In genomic region chr7:141738592-141739013, GRCh38 we compare ENCODE assay signal across 8 cellular contexts. TPM values are rescaled to one million over a fixed set of nuclear protein-coding genes. Genes with fewer than 3 reads are reported as not detected.
DNase-seq lines count a peak whose midpoint lies in the region; ATAC-seq, FAIRE-seq and TF ChIP-seq lines count a peak whose summit lies in the region.

No MANE protein-coding gene starts in this region.

- peaks cover 40% of the 10 kb centered on the region for H3K79me2 ChIP-seq in keratinocyte (ENCODE audit: control insufficient read depth, insufficient read depth, low read length)

- H2AFZ ChIP-seq in keratinocyte (ENCODE audit: control insufficient read depth, low read length), result peak overlapping the region; percentile 96

- dilution Hi-C loops in keratinocyte (cut with MboI; ENCODE audit: extremely low pct_ligation_motif_present, low sequenced_read_pairs), result no loop called here

- no peak for FAIRE-seq in keratinocyte (lab: Jason Lieb, UNC)

- peaks cover 5% of the 10 kb centered on the region for H3K27me3 Mint-ChIP-seq in activated CD4-positive, alpha-beta T cell treated with anti-CD3 and anti-CD28 coated beads, Interleukin-2, amount 10 ng/mL, durations not matched to agents 24 days and 14 days
- H3K27me3 Mint-ChIP-seq in activated T-helper 1 cell treated with anti-CD3 and anti-CD28 coated beads, Interleukin-12 subunit alpha, Interleukin-12 subunit beta, Interleukin-2, Interleukin-4 antibody, amounts not matched to agents 30 ng/mL and 10 ng/mL and 1 ng/mL, durations not matched to agents 14 hours and 24 hours and 36 hours (ENCODE audit: insufficient read depth), result no peaks in the 10 kb centered on the region

- H3K9me1 ChIP-seq in keratinocyte (ENCODE audit: control insufficient read depth, extremely low read depth, insufficient read depth, low read length), result no peaks in the 10 kb centered on the region

- no peak for TF ChIP-seq CTCF in keratinocyte (optimal IDR thresholded peaks at IDR 0.05 in 1 of 3, IDR thresholded peaks at IDR 0.05 in 1 of 3, conservative IDR thresholded peaks at IDR 0.05 in 1 of 3; ENCODE audit: extremely low read depth in 1 of 3, insufficient read depth in 2 of 3, low read length in 3 of 3)
- TF ChIP-seq CTCF in thoracic aorta (IDR thresholded peaks at IDR 0.05), result no peak

- H3K36me3 Mint-ChIP-seq in activated CD4-positive, alpha-beta T cell treated with anti-CD3 and anti-CD28 coated beads, Interleukin-2, amount 10 ng/mL, durations not matched to agents 24 days and 14 days (ENCODE audit: low read depth), result peaks cover 47% of the 10 kb centered on the region
- peaks cover 32% of the 10 kb centered on the region for H3K36me3 Mint-ChIP-seq in activated T-helper 1 cell treated with anti-CD3 and anti-CD28 coated beads, Interleukin-12 subunit alpha, Interleukin-12 subunit beta, Interleukin-2, Interleukin-4 antibody, amounts not matched to agents 30 ng/mL and 10 ng/mL and 1 ng/mL, durations not matched to agents 14 hours and 24 hours and 36 hours (ENCODE audit: low read depth)

- ATAC-seq in thoracic aorta (ENCODE audit: insufficient number of reproducible peaks, low FRiP score, low read depth) (no peak), HG02759 (IDR thresholded peaks at IDR 0.05; ENCODE audit: unreplicated experiment) (no peak), HG02763 (IDR thresholded peaks at IDR 0.05; ENCODE audit: unreplicated experiment) (no peak)

- H3K4me3 ChIP-seq in keratinocyte (ENCODE audit: control insufficient read depth in 2 of 3, extremely low read depth in 1 of 3, insufficient read depth in 2 of 3, low read depth in 1 of 3, low read length in 3 of 3), result peak overlapping the region; percentile 94 to 100 (median 96)
- peak overlapping the region; percentile 74 for H3K4me3 ChIP-seq in thoracic aorta

- H3K36me3 ChIP-seq in keratinocyte (ENCODE audit: control insufficient read depth in 2 of 2, extremely low read depth in 1 of 2, insufficient read depth in 2 of 2, low read length in 2 of 2) (peaks cover 12 to 14% of the 10 kb centered on the region in 2 experiments), thoracic aorta (peaks cover 18% of the 10 kb centered on the region)

- H3K4me1 Mint-ChIP-seq in activated CD4-positive, alpha-beta T cell treated with anti-CD3 and anti-CD28 coated beads, Interleukin-2, amount 10 ng/mL, durations not matched to agents 24 days and 14 days, result peaks cover 29% of the 10 kb centered on the region
- H3K4me1 Mint-ChIP-seq in activated T-helper 1 cell treated with anti-CD3 and anti-CD28 coated beads, Interleukin-12 subunit alpha, Interleukin-12 subunit beta, Interleukin-2, Interleukin-4 antibody, amounts not matched to agents 30 ng/mL and 10 ng/mL and 1 ng/mL, durations not matched to agents 14 hours and 24 hours and 36 hours (ENCODE audit: low read depth), result peaks cover 24% of the 10 kb centered on the region

- H3K27ac Mint-ChIP-seq in activated CD4-positive, alpha-beta T cell treated with anti-CD3 and anti-CD28 coated beads, Interleukin-2, amount 10 ng/mL, durations not matched to agents 24 days and 14 days, result peak overlapping the region; percentile 99
- H3K27ac Mint-ChIP-seq in activated T-helper 1 cell treated with anti-CD3 and anti-CD28 coated beads, Interleukin-12 subunit alpha, Interleukin-12 subunit beta, Interleukin-2, Interleukin-4 antibody, amounts not matched to agents 30 ng/mL and 10 ng/mL and 1 ng/mL, durations not matched to agents 14 hours and 24 hours and 36 hours, result peak overlapping the region; percentile 96

- H3K4me3 Mint-ChIP-seq in activated CD4-positive, alpha-beta T cell treated with anti-CD3 and anti-CD28 coated beads, Interleukin-2, amount 10 ng/mL, durations not matched to agents 24 days and 14 days, result peak overlapping the region; percentile 99
- peak overlapping the region; percentile 94 for H3K4me3 Mint-ChIP-seq in activated T-helper 1 cell treated with anti-CD3 and anti-CD28 coated beads, Interleukin-12 subunit alpha, Interleukin-12 subunit beta, Interleukin-2, Interleukin-4 antibody, amounts not matched to agents 30 ng/mL and 10 ng/mL and 1 ng/mL, durations not matched to agents 14 hours and 24 hours and 36 hours

- no peaks in the 10 kb centered on the region for H3K9me3 ChIP-seq in keratinocyte (ENCODE audit: control insufficient read depth, low read depth, low read length)
- no peaks in the 10 kb centered on the region for H3K9me3 ChIP-seq in thoracic aorta

- H3K4me2 ChIP-seq in keratinocyte (ENCODE audit: control insufficient read depth, extremely low read depth, insufficient read depth, low read depth, low read length), result peak overlapping the region; percentile 93

- peak overlapping the region; percentile 87 for H3K27ac ChIP-seq in keratinocyte (ENCODE audit: control insufficient read depth, insufficient read depth, low read length)
- peak overlapping the region; percentile 64 to 65 for H3K27ac ChIP-seq in thoracic aorta

- H4K20me1 ChIP-seq in keratinocyte (ENCODE audit: control insufficient read depth, extremely low read depth, insufficient read depth, low read length), result no peaks in the 10 kb centered on the region

- H3K27me3 ChIP-seq in keratinocyte (ENCODE audit: control insufficient read depth, extremely low read depth, insufficient read depth, low read length), result no peaks in the 10 kb centered on the region
- H3K27me3 ChIP-seq in thoracic aorta (replicated peaks; ENCODE audit: insufficient read depth), result no peaks in the 10 kb centered on the region

- peak overlapping the region; percentile 91 for H3K9ac ChIP-seq in keratinocyte (ENCODE audit: control insufficient read depth, extremely low read depth, insufficient read depth, low read length)

- no peak for DNase-seq in activated CD4-positive, alpha-beta T cell treated with anti-CD3 and anti-CD28 coated beads, Interleukin-2, amount 10 ng/mL, durations not matched to agents 24 days and 14 days
- no peak for DNase-seq in activated CD4-positive, alpha-beta T cell treated with anti-CD3 and anti-CD28 coated beads, Interleukin-2, amount 50 U/mL, for 48 hours
- no peak for DNase-seq in activated T-helper 1 cell treated with anti-CD3 and anti-CD28 coated beads, Interleukin-12 subunit alpha, Interleukin-12 subunit beta, Interleukin-2, Interleukin-4 antibody, amounts not matched to agents 30 ng/mL and 10 ng/mL and 1 ng/mL, durations not matched to agents 14 hours and 24 hours and 36 hours (ENCODE audit: low spot score)
- no peak for DNase-seq in keratinocyte (ENCODE audit: low read depth, low spot score)
- no peak for DNase-seq in thoracic aorta (ENCODE audit: low spot score)
- no peak for DNase-seq in NCI-H1105 treated with DMSO at 0.1 percent for 48 hours (lab: John Stamatoyannopoulos, UW)

- H3K4me1 ChIP-seq in keratinocyte (ENCODE audit: control insufficient read depth, extremely low read depth, insufficient read depth, low read length) (peaks cover 16% of the 10 kb centered on the region), thoracic aorta (ENCODE audit: control insufficient read depth in 1 of 2, low read depth in 2 of 2) (peaks cover 5 to 18% of the 10 kb centered on the region in 2 donors)

- no peaks in the 10 kb centered on the region for H3K9me3 Mint-ChIP-seq in activated CD4-positive, alpha-beta T cell treated with anti-CD3 and anti-CD28 coated beads, Interleukin-2, amount 10 ng/mL, durations not matched to agents 24 days and 14 days
- no peaks in the 10 kb centered on the region for H3K9me3 Mint-ChIP-seq in activated T-helper 1 cell treated with anti-CD3 and anti-CD28 coated beads, Interleukin-12 subunit alpha, Interleukin-12 subunit beta, Interleukin-2, Interleukin-4 antibody, amounts not matched to agents 30 ng/mL and 10 ng/mL and 1 ng/mL, durations not matched to agents 14 hours and 24 hours and 36 hours

- intact Hi-C loops in activated CD4-positive, alpha-beta T cell treated with anti-CD3 and anti-CD28 coated beads, Interleukin-2, amount 10 ng/mL, durations not matched to agents 24 days and 14 days (cut with micrococcal nuclease), result loop anchor here (1.0 to 10.0 kb wide), 7 partner anchors 36 to 1069 kb away; partner anchors contain the start of genes AGK, DENND11, MRPS33 and TMEM178B
- intact Hi-C loops in activated T-helper 1 cell treated with anti-CD3 and anti-CD28 coated beads, Interleukin-12 subunit alpha, Interleukin-12 subunit beta, Interleukin-2, Interleukin-4 antibody, amounts not matched to agents 30 ng/mL and 10 ng/mL and 1 ng/mL, durations not matched to agents 14 hours and 24 hours and 36 hours (cut with micrococcal nuclease), result loop anchor here (1.0 to 10.0 kb wide), 16 partner anchors 36 to 1642 kb away; partner anchors contain the start of genes ADCK2, AGK, BRAF and CASP2

RNA-seq across cellular contexts. Expression of gene SSBP1, which starts 0.4 kb away (rescaled TPM):
- total RNA-seq in activated CD4-positive, alpha-beta T cell treated with anti-CD3 and anti-CD28 coated beads, Interleukin-2, amount 10 ng/mL, durations not matched to agents 24 days and 14 days, result 264 and 266 TPM in 2 replicates
- 240 and 245 TPM in 2 replicates for total RNA-seq in activated T-helper 1 cell treated with anti-CD3 and anti-CD28 coated beads, Interleukin-12 subunit alpha, Interleukin-12 subunit beta, Interleukin-2, Interleukin-4 antibody, amounts not matched to agents 30 ng/mL and 10 ng/mL and 1 ng/mL, durations not matched to agents 14 hours and 24 hours and 36 hours
- polyA plus RNA-seq in keratinocyte, result 127 to 244 TPM (median 230 TPM) in 3 replicates
- 49.2 TPM for polyA plus RNA-seq in keratinocyte (2011; ENCODE audit: low read depth)
- polyA plus RNA-seq in keratinocyte (2011; cell fraction: cytosol; rRNA removed), result 176 and 226 TPM in 2 replicates
- polyA plus RNA-seq in keratinocyte (2011; cell fraction: nucleus; rRNA removed), result 124 and 160 TPM in 2 replicates
- polyA plus RNA-seq in keratinocyte (2012; ENCODE audit: low replicate concordance), result 164 and 317 TPM in 2 replicates
- polyA minus RNA-seq in keratinocyte, result 13.3 to 76.6 TPM (median 35.4 TPM) in 3 replicates
- polyA minus RNA-seq in keratinocyte (2011; cell fraction: cytosol; rRNA and poly(A)+ RNA removed), result 50.1 TPM
- 30.2 and 53.3 TPM in 2 replicates for polyA minus RNA-seq in keratinocyte (2011; cell fraction: nucleus; rRNA and poly(A)+ RNA removed)
- 100 to 1,000 TPM in 1 of 2 donors, 10 to 100 TPM in 1; 50.8 to 157 TPM for total RNA-seq in thoracic aorta

RNA-seq across cellular contexts. Expression of gene TAS2R3, which starts 25.3 kb away (rescaled TPM):
- total RNA-seq in activated CD4-positive, alpha-beta T cell treated with anti-CD3 and anti-CD28 coated beads, Interleukin-2, amount 10 ng/mL, durations not matched to agents 24 days and 14 days, result 1.2 and 2.2 TPM in 2 replicates
- 0.99 and 1.3 TPM in 2 replicates for total RNA-seq in activated T-helper 1 cell treated with anti-CD3 and anti-CD28 coated beads, Interleukin-12 subunit alpha, Interleukin-12 subunit beta, Interleukin-2, Interleukin-4 antibody, amounts not matched to agents 30 ng/mL and 10 ng/mL and 1 ng/mL, durations not matched to agents 14 hours and 24 hours and 36 hours
- polyA plus RNA-seq in keratinocyte, result 0.07 to 0.59 TPM (median 0.51 TPM) in 3 replicates
- not detected for polyA plus RNA-seq in keratinocyte (2011; ENCODE audit: low read depth)
- polyA plus RNA-seq in keratinocyte (2011; cell fraction: cytosol; rRNA removed), result not detected in 2 replicates
- polyA plus RNA-seq in keratinocyte (2011; cell fraction: nucleus; rRNA removed), result 2.0 and 2.8 TPM in 2 replicates
- polyA plus RNA-seq in keratinocyte (2012; ENCODE audit: low replicate concordance), result 0.35 TPM in 1 of 2 replicates, not detected in the other
- polyA minus RNA-seq in keratinocyte, result 2.2 to 11.6 TPM (median 9.4 TPM) in 3 replicates
- polyA minus RNA-seq in keratinocyte (2011; cell fraction: cytosol; rRNA and poly(A)+ RNA removed), result not detected
- polyA minus RNA-seq in keratinocyte (2011; cell fraction: nucleus; rRNA and poly(A)+ RNA removed), result 7.6 and 18.7 TPM in 2 replicates
- under 1 TPM in 1 of 2 donors, not detected in 1; 0.41 TPM for total RNA-seq in thoracic aorta

RNA-seq across cellular contexts. Expression of gene WEE2, which starts 30.4 kb away (rescaled TPM):
- total RNA-seq in activated CD4-positive, alpha-beta T cell treated with anti-CD3 and anti-CD28 coated beads, Interleukin-2, amount 10 ng/mL, durations not matched to agents 24 days and 14 days, result not detected in 2 replicates
- total RNA-seq in activated T-helper 1 cell treated with anti-CD3 and anti-CD28 coated beads, Interleukin-12 subunit alpha, Interleukin-12 subunit beta, Interleukin-2, Interleukin-4 antibody, amounts not matched to agents 30 ng/mL and 10 ng/mL and 1 ng/mL, durations not matched to agents 14 hours and 24 hours and 36 hours, result 0.10 and 0.12 TPM in 2 replicates
- not detected in 3 replicates for polyA plus RNA-seq in keratinocyte
- polyA plus RNA-seq in keratinocyte (2011; ENCODE audit: low read depth), result 0.09 TPM
- not detected in 2 replicates for polyA plus RNA-seq in keratinocyte (2011; cell fraction: cytosol; rRNA removed)
- not detected in 2 replicates for polyA plus RNA-seq in keratinocyte (2011; cell fraction: nucleus; rRNA removed)
- polyA plus RNA-seq in keratinocyte (2012; ENCODE audit: low replicate concordance), result not detected in 2 replicates
- not detected in 3 replicates for polyA minus RNA-seq in keratinocyte
- polyA minus RNA-seq in keratinocyte (2011; cell fraction: cytosol; rRNA and poly(A)+ RNA removed), result not detected
- not detected in 2 replicates for polyA minus RNA-seq in keratinocyte (2011; cell fraction: nucleus; rRNA and poly(A)+ RNA removed)
- total RNA-seq in thoracic aorta, result not detected

RNA-seq across cellular contexts. Expression of gene DENND11, which starts 36.6 kb away (rescaled TPM):
- 33.3 and 35.1 TPM in 2 replicates for total RNA-seq in activated CD4-positive, alpha-beta T cell treated with anti-CD3 and anti-CD28 coated beads, Interleukin-2, amount 10 ng/mL, durations not matched to agents 24 days and 14 days
- total RNA-seq in activated T-helper 1 cell treated with anti-CD3 and anti-CD28 coated beads, Interleukin-12 subunit alpha, Interleukin-12 subunit beta, Interleukin-2, Interleukin-4 antibody, amounts not matched to agents 30 ng/mL and 10 ng/mL and 1 ng/mL, durations not matched to agents 14 hours and 24 hours and 36 hours, result 31.3 and 33.5 TPM in 2 replicates
- 3.3 to 5.4 TPM (median 4.7 TPM) in 3 replicates for polyA plus RNA-seq in keratinocyte
- polyA plus RNA-seq in keratinocyte (2011; ENCODE audit: low read depth), result 2.4 TPM
- 2.1 and 2.8 TPM in 2 replicates for polyA plus RNA-seq in keratinocyte (2011; cell fraction: cytosol; rRNA removed)
- 11.5 and 13.4 TPM in 2 replicates for polyA plus RNA-seq in keratinocyte (2011; cell fraction: nucleus; rRNA removed)
- polyA plus RNA-seq in keratinocyte (2012; ENCODE audit: low replicate concordance), result 3.4 and 3.9 TPM in 2 replicates
- polyA minus RNA-seq in keratinocyte, result 4.5 to 8.9 TPM (median 6.1 TPM) in 3 replicates
- polyA minus RNA-seq in keratinocyte (2011; cell fraction: cytosol; rRNA and poly(A)+ RNA removed), result 2.7 TPM
- polyA minus RNA-seq in keratinocyte (2011; cell fraction: nucleus; rRNA and poly(A)+ RNA removed), result 6.1 and 9.4 TPM in 2 replicates
- 10 to 100 TPM; 29.0 to 37.8 TPM for total RNA-seq in thoracic aorta

RNA-seq across cellular contexts. Expression of gene TAS2R4, which starts 37.9 kb away (rescaled TPM):
- 1.0 TPM in 2 replicates for total RNA-seq in activated CD4-positive, alpha-beta T cell treated with anti-CD3 and anti-CD28 coated beads, Interleukin-2, amount 10 ng/mL, durations not matched to agents 24 days and 14 days
- total RNA-seq in activated T-helper 1 cell treated with anti-CD3 and anti-CD28 coated beads, Interleukin-12 subunit alpha, Interleukin-12 subunit beta, Interleukin-2, Interleukin-4 antibody, amounts not matched to agents 30 ng/mL and 10 ng/mL and 1 ng/mL, durations not matched to agents 14 hours and 24 hours and 36 hours, result 0.78 and 0.86 TPM in 2 replicates
- 0.24 to 0.73 TPM (median 0.68 TPM) in 3 replicates for polyA plus RNA-seq in keratinocyte
- polyA plus RNA-seq in keratinocyte (2011; ENCODE audit: low read depth), result 1.8 TPM
- polyA plus RNA-seq in keratinocyte (2011; cell fraction: cytosol; rRNA removed), result not detected in 2 replicates
- polyA plus RNA-seq in keratinocyte (2011; cell fraction: nucleus; rRNA removed), result 3.5 and 4.0 TPM in 2 replicates
- 0.16 and 0.86 TPM in 2 replicates for polyA plus RNA-seq in keratinocyte (2012; ENCODE audit: low replicate concordance)
- 0.52 to 7.1 TPM (median 4.8 TPM) in 3 replicates for polyA minus RNA-seq in keratinocyte
- polyA minus RNA-seq in keratinocyte (2011; cell fraction: cytosol; rRNA and poly(A)+ RNA removed), result not detected
- polyA minus RNA-seq in keratinocyte (2011; cell fraction: nucleus; rRNA and poly(A)+ RNA removed), result 6.5 and 12.1 TPM in 2 replicates
- 1 to 10 TPM in 1 of 2 donors, under 1 TPM in 1; 0.81 to 3.5 TPM for total RNA-seq in thoracic aorta
